In genomic region chr2:143026411-143027054, GRCh38 we compare ENCODE assay signal across 17 cellular contexts.
DNase-seq lines count a peak whose midpoint lies in the region; ATAC-seq and TF ChIP-seq lines count a peak whose summit lies in the region.
"Had no signal": no experiment of that assay in that cellular context is flagged by ENCODE, and none has a peak within 500 bp of the region (broad histone marks: within the 10 kb centered on the region; RNA-seq: fewer than 3 reads in every experiment).

No MANE protein-coding gene starts in this region.

- no peak for TF ChIP-seq CTCF in right atrium auricular region (IDR thresholded peaks at IDR 0.05)
- TF ChIP-seq CTCF in neural progenitor cell (IDR thresholded peaks at IDR 0.05) = no peak

- H3K4me1 ChIP-seq in right atrium auricular region (peaks cover 0 to 9% of the 10 kb centered on the region in 2 donors), iPS DF 6.9 (ENCODE audit: control insufficient read depth, insufficient read depth, low read length) (no peaks in the 10 kb centered on the region), neural progenitor cell (no peaks in the 10 kb centered on the region)
- H3K4me1 ChIP-seq: A549, colonic mucosa had no signal

- no CpG with 5 or more reads among the region's 28 CpGs for WGBS in iPS DF 6.9 (ENCODE audit: insufficient coverage, insufficient read length)

- no peaks in the 10 kb centered on the region for H4K20me1 ChIP-seq in neural progenitor cell (ENCODE audit: low read depth)

- H3K27ac ChIP-seq in right atrium auricular region = no peak overlapping the region
- H3K27ac ChIP-seq in iPS DF 6.9 (ENCODE audit: low read length) = no peak overlapping the region
- H3K27ac ChIP-seq in neural progenitor cell = no peak overlapping the region
- H3K27ac ChIP-seq: A549, colonic mucosa, HL-60, thyroid gland had no signal

- no peaks in the 10 kb centered on the region for H3K36me3 ChIP-seq in right atrium auricular region
- no peaks in the 10 kb centered on the region for H3K36me3 ChIP-seq in iPS DF 6.9 (ENCODE audit: control insufficient read depth, insufficient read depth, low read length)
- H3K36me3 ChIP-seq in neural progenitor cell = no peaks in the 10 kb centered on the region
- H3K36me3 ChIP-seq: colonic mucosa, thyroid gland had no signal

- intact Hi-C loops in Right ventricle myocardium superior (cut with DNase I) = no loop called here

- H3K4me3 ChIP-seq in right atrium auricular region = peak overlapping the region in 1 of 2 donors; percentile 1
- H3K4me3 ChIP-seq in iPS DF 6.9 (ENCODE audit: low read length) = peak overlapping the region; percentile 40; the same call in 1 of the 2 replicates
- H3K4me3 ChIP-seq in neural progenitor cell = peak overlapping the region; percentile 43
- H3K4me3 ChIP-seq: A549, colonic mucosa, thyroid gland had no signal

- H3K4me1 Mint-ChIP-seq in neural progenitor cell = no peaks in the 10 kb centered on the region

- no peaks in the 10 kb centered on the region for H3K27me3 ChIP-seq in right atrium auricular region
- H3K27me3 ChIP-seq in iPS DF 6.9 (ENCODE audit: control insufficient read depth, insufficient read depth, low read length) = no peaks in the 10 kb centered on the region
- H3K27me3 ChIP-seq in neural progenitor cell = peaks cover 26% of the 10 kb centered on the region
- H3K27me3 ChIP-seq: colonic mucosa, thyroid gland had no signal

- no peaks in the 10 kb centered on the region for H3F3A ChIP-seq in neural progenitor cell (ENCODE audit: low read depth)

- H3K4me3 Mint-ChIP-seq in neural progenitor cell = peak overlapping the region; percentile 64
- H3K4me3 Mint-ChIP-seq: activated CD8-positive, alpha-beta memory T cell treated with anti-CD3 and anti-CD28 coated beads, Interleukin-2, amount 10 ng/mL, durations not matched to agents 7 days and 5 days; activated naive CD8-positive, alpha-beta T cell treated with anti-CD3 and anti-CD28 coated beads for 36 hours had no signal

- no peaks in the 10 kb centered on the region for H3K79me2 ChIP-seq in neural progenitor cell (ENCODE audit: low read depth)

- H3K9me3 Mint-ChIP-seq in neural progenitor cell = no peaks in the 10 kb centered on the region
- H3K9me3 Mint-ChIP-seq: activated naive CD8-positive, alpha-beta T cell treated with anti-CD3 and anti-CD28 coated beads for 36 hours had no signal

- H3K9ac ChIP-seq in neural progenitor cell = no peak overlapping the region

- peak overlapping the region; percentile 84 for H2AFZ ChIP-seq in neural progenitor cell (replicated peaks)

- H3K27me3 Mint-ChIP-seq in neural progenitor cell (ENCODE audit: insufficient read depth, low read depth) = no peaks in the 10 kb centered on the region

- ATAC-seq in Right ventricle myocardium superior (ENCODE audit: poor library complexity) (peak; percentile 48), HG02571 (IDR thresholded peaks at IDR 0.05; ENCODE audit: unreplicated experiment) (no peak), GM18498 (IDR thresholded peaks at IDR 0.05; ENCODE audit: unreplicated experiment) (no peak)
- ATAC-seq: activated CD8-positive, alpha-beta memory T cell treated with anti-CD3 and anti-CD28 coated beads, Interleukin-2, amount 10 ng/mL, durations not matched to agents 7 days and 5 days had no signal

- H3K4me2 ChIP-seq in neural progenitor cell = peak overlapping the region; percentile 83
- H3K4me2 ChIP-seq: A549 had no signal

- H3K27ac Mint-ChIP-seq in neural progenitor cell = no peak overlapping the region
- H3K27ac Mint-ChIP-seq: activated CD8-positive, alpha-beta memory T cell treated with anti-CD3 and anti-CD28 coated beads, Interleukin-2, amount 10 ng/mL, durations not matched to agents 7 days and 5 days; activated naive CD8-positive, alpha-beta T cell treated with anti-CD3 and anti-CD28 coated beads for 36 hours had no signal

- peak; percentile 36 for DNase-seq in Right ventricle myocardium superior
- DNase-seq in right atrium auricular region (ENCODE audit: low spot score) = no peak
- DNase-seq in iPS DF 6.9 (ENCODE audit: low read depth, low spot score) = no peak
- peak; percentile 62 for DNase-seq in neural progenitor cell (ENCODE audit: low spot score)
- DNase-seq in cerebellum (ENCODE audit: low spot score) = no peak
- no peak for DNase-seq in NCI-H1105 (lab: John Stamatoyannopoulos, UW)
- DNase-seq: activated CD8-positive, alpha-beta memory T cell treated with anti-CD3 and anti-CD28 coated beads, Interleukin-2, amount 10 ng/mL, durations not matched to agents 7 days and 5 days; activated naive CD8-positive, alpha-beta T cell treated with anti-CD3 and anti-CD28 coated beads for 36 hours; colonic mucosa; MV-4-11; NCI-H510A; RPMI8226 had no signal

- H3K36me3 Mint-ChIP-seq in neural progenitor cell = no peaks in the 10 kb centered on the region
- H3K36me3 Mint-ChIP-seq: activated CD8-positive, alpha-beta memory T cell treated with anti-CD3 and anti-CD28 coated beads, Interleukin-2, amount 10 ng/mL, durations not matched to agents 7 days and 5 days; activated naive CD8-positive, alpha-beta T cell treated with anti-CD3 and anti-CD28 coated beads for 36 hours had no signal

- H3K9me3 ChIP-seq in right atrium auricular region = no peaks in the 10 kb centered on the region
- H3K9me3 ChIP-seq in iPS DF 6.9 (ENCODE audit: control insufficient read depth, insufficient read depth, low read length) = no peaks in the 10 kb centered on the region
- no peaks in the 10 kb centered on the region for H3K9me3 ChIP-seq in neural progenitor cell (ENCODE audit: low read depth)
- H3K9me3 ChIP-seq: A549, colonic mucosa, thyroid gland had no signal

Comparison
In these comparisons a context has a peak if more than half of its experiments do, and no peak if none do; other contexts are left out.
1. DNase-seq: peak in Right ventricle myocardium superior (single experiment) and neural progenitor cell (single experiment); none in right atrium auricular region (single experiment), iPS DF 6.9 (single experiment), cerebellum (single experiment) and NCI-H1105 (single experiment).